ENCODE assay signal across 8 cellular contexts in the genomic region with DNA sequence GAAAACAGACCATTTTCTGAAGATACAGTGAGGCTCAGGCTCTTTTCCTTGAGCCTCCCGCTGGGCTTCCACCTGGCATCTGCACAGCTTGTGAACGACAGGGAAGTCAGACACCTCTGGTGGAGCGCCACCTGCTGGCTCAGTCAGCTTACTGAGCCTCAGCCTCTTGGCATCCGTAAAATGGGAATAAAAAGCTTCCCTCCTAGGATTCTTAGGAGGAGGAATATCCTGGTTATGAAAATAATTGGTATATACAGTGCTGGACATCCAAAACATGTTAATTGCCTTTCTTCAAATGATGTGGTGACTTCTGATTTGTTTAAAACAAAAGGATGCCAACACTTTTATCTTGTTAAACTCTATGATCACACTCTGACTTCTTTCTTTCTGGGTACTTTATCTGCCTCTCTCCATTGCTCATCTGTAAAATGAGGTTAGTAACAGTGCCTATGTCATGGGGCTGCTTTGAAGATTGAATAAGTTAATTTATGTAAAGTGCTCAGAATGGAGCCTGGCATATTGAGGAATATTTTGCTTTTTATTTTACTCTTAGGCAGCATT.
A peak's percentile ranks its signal among the peaks of the same experiment; 100 is the strongest.
DNase-seq lines count a peak whose midpoint lies in the region; ATAC-seq, FAIRE-seq and TF ChIP-seq lines count a peak whose summit lies in the region.

No MANE protein-coding gene starts in this region.

- no peaks in the 10 kb centered on the region for H3K9me3 Mint-ChIP-seq in Calu3 (ENCODE audit: low read depth, unreplicated experiment)

- intact Hi-C loops in Calu3 (cut with micrococcal nuclease; ENCODE audit: unreplicated experiment) = loop anchor here (1.0 to 5.0 kb wide), 2 partner anchors 139 to 146 kb away; partner anchors contain the start of gene SMC5
- intact Hi-C loops in head of caudate nucleus (cut with DNase I) = loop anchor here (5.0 kb wide), 1 partner anchor 134 kb away; no protein-coding TSS in a partner anchor
- intact Hi-C loops in posterior cingulate gyrus (cut with DNase I) = loop anchor here (1.0 kb wide), 1 partner anchor 139 kb away; no protein-coding TSS in a partner anchor

- ATAC-seq in GM21360 (IDR thresholded peaks at IDR 0.05; ENCODE audit: unreplicated experiment) (peak; percentile 64), GM19467 (IDR thresholded peaks at IDR 0.05; ENCODE audit: unreplicated experiment) (no peak)

- H3K27me3 Mint-ChIP-seq in Calu3 (ENCODE audit: unreplicated experiment) = no peaks in the 10 kb centered on the region

- H3K36me3 Mint-ChIP-seq in Calu3 (ENCODE audit: insufficient read depth, unreplicated experiment) = no peaks in the 10 kb centered on the region

- TF ChIP-seq CTCF in Calu3 (IDR thresholded peaks at IDR 0.05; ENCODE audit: unreplicated experiment) = peak; percentile 46

- H3K27ac Mint-ChIP-seq in Calu3 (ENCODE audit: unreplicated experiment) = peak overlapping the region; percentile 24

- no TSS peak for BruUV-seq in Calu3 (replicated peaks; lab: Mats Ljungman, UMichigan)

- FAIRE-seq in RCC 7860 (lab: Jason Lieb, UNC) = peak; percentile 62

- H3K4me3 Mint-ChIP-seq in Calu3 (ENCODE audit: low read depth, unreplicated experiment) = no peak overlapping the region

- DNase-seq in Calu3 (peak; percentile 64), HUDEP-2 (lab: John Stamatoyannopoulos, UW; ENCODE audit: unreplicated experiment in 76 of 76) (peak in 48 of 76 experiments; percentile 4 to 60 (median 31)), RCC 7860 (ENCODE audit: low spot score) (peak; percentile 62), head of caudate nucleus (peak; percentile 30 to 86 (median 68)), posterior cingulate gyrus (peak; percentile 22 to 95 (median 72))
- peak in 3 of 4 experiments; percentile 5 to 21 (median 16) for DNase-seq in activated naive CD4-positive, alpha-beta T cell (lab: John Stamatoyannopoulos, UW)

- H3K4me1 Mint-ChIP-seq in Calu3 (ENCODE audit: low read depth, unreplicated experiment) = peaks cover 51% of the 10 kb centered on the region

- CTCF ChIA-PET in Calu3 (lab: Charles Lee) = interaction anchor here (0.8 to 4.4 kb wide), 4 partner anchors 129 to 491 kb away, joined by 3 to 52 read pairs (median 4); no protein-coding TSS in a partner anchor

Comparison
In these comparisons a context has a peak if more than half of its experiments do, and no peak if none do; other contexts are left out.
1. DNase-seq: peak in every context shown above with its lines; median percentile 72 in posterior cingulate gyrus; 68 in head of caudate nucleus; 64 in Calu3; 62 in RCC 7860; 31 in HUDEP-2; 16 in activated naive CD4-positive, alpha-beta T cell.